ENCODE assay signal across 1 cellular context in the genomic region with DNA sequence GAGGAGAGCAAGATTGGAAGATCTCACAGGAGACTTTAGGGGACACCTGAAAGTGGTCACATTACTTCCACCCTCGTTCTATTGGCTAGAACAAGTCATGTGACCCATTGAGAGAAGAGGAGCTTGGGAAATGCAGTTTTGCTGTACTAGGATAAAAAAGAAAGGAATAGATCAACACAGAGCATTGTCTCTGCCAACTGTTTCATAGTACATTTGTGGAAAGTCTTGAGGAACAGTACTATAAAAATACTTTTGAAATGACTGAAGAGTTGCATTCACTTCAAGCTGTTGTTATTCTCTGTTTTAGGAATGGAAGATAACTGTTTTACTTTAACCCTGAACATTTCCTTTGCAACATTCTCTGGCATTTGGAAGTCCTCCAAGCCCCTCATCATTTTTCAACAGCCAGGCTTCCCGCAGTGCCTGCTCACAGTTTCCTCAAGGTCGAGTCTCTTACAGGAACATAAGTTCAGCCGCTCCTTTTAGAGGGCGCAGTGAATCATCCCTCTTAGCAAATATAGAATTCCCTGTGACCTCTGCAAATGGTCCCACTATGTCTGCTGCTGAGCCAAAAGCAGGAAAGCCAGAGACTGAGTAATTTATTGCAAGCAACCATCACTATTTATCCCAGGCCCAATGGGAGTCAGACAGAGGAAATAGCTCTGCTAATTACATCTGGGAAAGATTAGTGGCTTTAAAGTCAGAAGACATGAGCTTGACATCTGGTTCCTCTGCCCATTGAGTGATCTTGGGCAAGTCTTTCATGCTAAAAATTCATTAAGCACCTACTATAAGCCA.
TF ChIP-seq lines count a peak whose summit lies in the region.

No MANE protein-coding gene starts in this region.

TF ChIP-seq in K562, 482 proteins besides CTCF, POLR2A, EP300 and RAD21 (continued from another document and continues in another):
- TF ChIP-seq, protein P1, sequence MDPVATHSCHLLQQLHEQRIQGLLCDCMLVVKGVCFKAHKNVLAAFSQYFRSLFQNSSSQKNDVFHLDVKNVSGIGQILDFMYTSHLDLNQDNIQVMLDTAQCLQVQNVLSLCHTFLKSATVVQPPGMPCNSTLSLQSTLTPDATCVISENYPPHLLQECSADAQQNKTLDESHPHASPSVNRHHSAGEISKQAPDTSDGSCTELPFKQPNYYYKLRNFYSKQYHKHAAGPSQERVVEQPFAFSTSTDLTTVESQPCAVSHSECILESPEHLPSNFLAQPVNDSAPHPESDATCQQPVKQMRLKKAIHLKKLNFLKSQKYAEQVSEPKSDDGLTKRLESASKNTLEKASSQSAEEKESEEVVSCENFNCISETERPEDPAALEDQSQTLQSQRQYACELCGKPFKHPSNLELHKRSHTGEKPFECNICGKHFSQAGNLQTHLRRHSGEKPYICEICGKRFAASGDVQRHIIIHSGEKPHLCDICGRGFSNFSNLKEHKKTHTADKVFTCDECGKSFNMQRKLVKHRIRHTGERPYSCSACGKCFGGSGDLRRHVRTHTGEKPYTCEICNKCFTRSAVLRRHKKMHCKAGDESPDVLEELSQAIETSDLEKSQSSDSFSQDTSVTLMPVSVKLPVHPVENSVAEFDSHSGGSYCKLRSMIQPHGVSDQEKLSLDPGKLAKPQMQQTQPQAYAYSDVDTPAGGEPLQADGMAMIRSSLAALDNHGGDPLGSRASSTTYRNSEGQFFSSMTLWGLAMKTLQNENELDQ (CRISPR knock-in tag; IDR thresholded peaks at IDR 0.05; ENCODE audit: borderline replicate concordance), result no peak
- TF ChIP-seq, protein P2, sequence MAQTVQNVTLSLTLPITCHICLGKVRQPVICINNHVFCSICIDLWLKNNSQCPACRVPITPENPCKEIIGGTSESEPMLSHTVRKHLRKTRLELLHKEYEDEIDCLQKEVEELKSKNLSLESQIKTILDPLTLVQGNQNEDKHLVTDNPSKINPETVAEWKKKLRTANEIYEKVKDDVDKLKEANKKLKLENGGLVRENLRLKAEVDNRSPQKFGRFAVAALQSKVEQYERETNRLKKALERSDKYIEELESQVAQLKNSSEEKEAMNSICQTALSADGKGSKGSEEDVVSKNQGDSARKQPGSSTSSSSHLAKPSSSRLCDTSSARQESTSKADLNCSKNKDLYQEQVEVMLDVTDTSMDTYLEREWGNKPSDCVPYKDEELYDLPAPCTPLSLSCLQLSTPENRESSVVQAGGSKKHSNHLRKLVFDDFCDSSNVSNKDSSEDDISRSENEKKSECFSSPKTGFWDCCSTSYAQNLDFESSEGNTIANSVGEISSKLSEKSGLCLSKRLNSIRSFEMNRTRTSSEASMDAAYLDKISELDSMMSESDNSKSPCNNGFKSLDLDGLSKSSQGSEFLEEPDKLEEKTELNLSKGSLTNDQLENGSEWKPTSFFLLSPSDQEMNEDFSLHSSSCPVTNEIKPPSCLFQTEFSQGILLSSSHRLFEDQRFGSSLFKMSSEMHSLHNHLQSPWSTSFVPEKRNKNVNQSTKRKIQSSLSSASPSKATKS (CRISPR knock-in tag; IDR thresholded peaks at IDR 0.05), result no peak
- TF ChIP-seq RFX7 (CRISPR knock-in tag; IDR thresholded peaks at IDR 0.05), result no peak
- peak; percentile 98 for TF ChIP-seq NFYB (IDR thresholded peaks at IDR 0.05; ENCODE audit: extremely low read depth, insufficient read length)
- no peak for TF ChIP-seq ZNF431 (CRISPR knock-in tag; IDR thresholded peaks at IDR 0.05)
- TF ChIP-seq, protein P3, sequence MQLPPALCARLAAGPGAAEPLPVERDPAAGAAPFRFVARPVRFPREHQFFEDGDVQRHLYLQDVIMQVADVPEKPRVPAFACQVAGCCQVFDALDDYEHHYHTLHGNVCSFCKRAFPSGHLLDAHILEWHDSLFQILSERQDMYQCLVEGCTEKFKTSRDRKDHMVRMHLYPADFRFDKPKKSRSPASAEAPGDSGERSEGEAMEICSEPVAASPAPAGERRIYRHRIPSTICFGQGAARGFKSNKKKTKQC (CRISPR knock-in tag; IDR thresholded peaks at IDR 0.05), result no peak
- TF ChIP-seq PPARD (CRISPR knock-in tag; IDR thresholded peaks at IDR 0.05), result no peak
- no peak for TF ChIP-seq RBM39 (optimal IDR thresholded peaks at IDR 0.05; ENCODE audit: low read depth, low read length)
- TF ChIP-seq, protein P4, sequence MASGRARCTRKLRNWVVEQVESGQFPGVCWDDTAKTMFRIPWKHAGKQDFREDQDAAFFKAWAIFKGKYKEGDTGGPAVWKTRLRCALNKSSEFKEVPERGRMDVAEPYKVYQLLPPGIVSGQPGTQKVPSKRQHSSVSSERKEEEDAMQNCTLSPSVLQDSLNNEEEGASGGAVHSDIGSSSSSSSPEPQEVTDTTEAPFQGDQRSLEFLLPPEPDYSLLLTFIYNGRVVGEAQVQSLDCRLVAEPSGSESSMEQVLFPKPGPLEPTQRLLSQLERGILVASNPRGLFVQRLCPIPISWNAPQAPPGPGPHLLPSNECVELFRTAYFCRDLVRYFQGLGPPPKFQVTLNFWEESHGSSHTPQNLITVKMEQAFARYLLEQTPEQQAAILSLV (tag; IDR thresholded peaks at IDR 0.05), result no peak
- TF ChIP-seq RBM17 (IDR thresholded peaks at IDR 0.05; ENCODE audit: borderline replicate concordance, low read depth, low read length), result no peak
- TF ChIP-seq, protein P5, sequence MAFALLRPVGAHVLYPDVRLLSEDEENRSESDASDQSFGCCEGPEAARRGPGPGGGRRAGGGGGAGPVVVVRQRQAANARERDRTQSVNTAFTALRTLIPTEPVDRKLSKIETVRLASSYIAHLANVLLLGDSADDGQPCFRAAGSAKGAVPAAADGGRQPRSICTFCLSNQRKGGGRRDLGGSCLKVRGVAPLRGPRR (CRISPR knock-in tag; IDR thresholded peaks at IDR 0.05), result no peak
- TF ChIP-seq TOE1 (IDR thresholded peaks at IDR 0.05; ENCODE audit: borderline replicate concordance), result peak; percentile 94
- no peak for TF ChIP-seq TOE1 (CRISPR knock-in tag; IDR thresholded peaks at IDR 0.05; ENCODE audit: borderline replicate concordance, low read depth)
- TF ChIP-seq FOS (IDR thresholded peaks at IDR 0.05; ENCODE audit: extremely low read depth, insufficient read length), result peak; percentile 33
- no peak for TF ChIP-seq CREB1 (IDR thresholded peaks at IDR 0.05)
- no peak for TF ChIP-seq CREB1 (CRISPR knock-in tag; IDR thresholded peaks at IDR 0.05)
- TF ChIP-seq NR2C1 (IDR thresholded peaks at IDR 0.05), result no peak
- TF ChIP-seq NR2C1 (tag; IDR thresholded peaks at IDR 0.05), result no peak
- no peak for TF ChIP-seq PTRF (tag; IDR thresholded peaks at IDR 0.05)
- no peak for TF ChIP-seq NCOA2 (IDR thresholded peaks at IDR 0.05; ENCODE audit: partially characterized antibody in 2 of 2)
- no peak for TF ChIP-seq TEAD4 (IDR thresholded peaks at IDR 0.05; ENCODE audit: low read length)
- no peak for TF ChIP-seq TEAD4 (CRISPR knock-in tag; IDR thresholded peaks at IDR 0.05; ENCODE audit: borderline replicate concordance)
- no peak for TF ChIP-seq NELFE (IDR thresholded peaks at IDR 0.05; ENCODE audit: insufficient read depth, insufficient read length)
- no peak for TF ChIP-seq ETV1 (tag; conservative IDR thresholded peaks at IDR 0.05; ENCODE audit: low read depth)
- TF ChIP-seq, protein P6, sequence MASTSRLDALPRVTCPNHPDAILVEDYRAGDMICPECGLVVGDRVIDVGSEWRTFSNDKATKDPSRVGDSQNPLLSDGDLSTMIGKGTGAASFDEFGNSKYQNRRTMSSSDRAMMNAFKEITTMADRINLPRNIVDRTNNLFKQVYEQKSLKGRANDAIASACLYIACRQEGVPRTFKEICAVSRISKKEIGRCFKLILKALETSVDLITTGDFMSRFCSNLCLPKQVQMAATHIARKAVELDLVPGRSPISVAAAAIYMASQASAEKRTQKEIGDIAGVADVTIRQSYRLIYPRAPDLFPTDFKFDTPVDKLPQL (IDR thresholded peaks at IDR 0.05; ENCODE audit: extremely low read depth, insufficient read length), result no peak
- TF ChIP-seq CSDE1 (IDR thresholded peaks at IDR 0.05), result no peak
- TF ChIP-seq HDAC3 (IDR thresholded peaks at IDR 0.05; ENCODE audit: borderline replicate concordance, partially characterized antibody), result no peak
- TF ChIP-seq, protein P7, sequence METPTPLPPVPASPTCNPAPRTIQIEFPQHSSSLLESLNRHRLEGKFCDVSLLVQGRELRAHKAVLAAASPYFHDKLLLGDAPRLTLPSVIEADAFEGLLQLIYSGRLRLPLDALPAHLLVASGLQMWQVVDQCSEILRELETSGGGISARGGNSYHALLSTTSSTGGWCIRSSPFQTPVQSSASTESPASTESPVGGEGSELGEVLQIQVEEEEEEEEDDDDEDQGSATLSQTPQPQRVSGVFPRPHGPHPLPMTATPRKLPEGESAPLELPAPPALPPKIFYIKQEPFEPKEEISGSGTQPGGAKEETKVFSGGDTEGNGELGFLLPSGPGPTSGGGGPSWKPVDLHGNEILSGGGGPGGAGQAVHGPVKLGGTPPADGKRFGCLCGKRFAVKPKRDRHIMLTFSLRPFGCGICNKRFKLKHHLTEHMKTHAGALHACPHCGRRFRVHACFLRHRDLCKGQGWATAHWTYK (CRISPR knock-in tag; IDR thresholded peaks at IDR 0.05), result no peak
- TF ChIP-seq, protein P8, sequence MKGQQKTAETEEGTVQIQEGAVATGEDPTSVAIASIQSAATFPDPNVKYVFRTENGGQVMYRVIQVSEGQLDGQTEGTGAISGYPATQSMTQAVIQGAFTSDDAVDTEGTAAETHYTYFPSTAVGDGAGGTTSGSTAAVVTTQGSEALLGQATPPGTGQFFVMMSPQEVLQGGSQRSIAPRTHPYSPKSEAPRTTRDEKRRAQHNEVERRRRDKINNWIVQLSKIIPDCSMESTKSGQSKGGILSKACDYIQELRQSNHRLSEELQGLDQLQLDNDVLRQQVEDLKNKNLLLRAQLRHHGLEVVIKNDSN (CRISPR knock-in tag; IDR thresholded peaks at IDR 0.05), result peak; percentile 70
- TF ChIP-seq FOXM1 (IDR thresholded peaks at IDR 0.05; ENCODE audit: low read depth), result no peak
- TF ChIP-seq FOXM1 (CRISPR knock-in tag; IDR thresholded peaks at IDR 0.05; ENCODE audit: low read depth), result no peak
- peak; percentile 74 for TF ChIP-seq HCFC1 (IDR thresholded peaks at IDR 0.05; ENCODE audit: low read depth, low read length)
- TF ChIP-seq, protein P9, sequence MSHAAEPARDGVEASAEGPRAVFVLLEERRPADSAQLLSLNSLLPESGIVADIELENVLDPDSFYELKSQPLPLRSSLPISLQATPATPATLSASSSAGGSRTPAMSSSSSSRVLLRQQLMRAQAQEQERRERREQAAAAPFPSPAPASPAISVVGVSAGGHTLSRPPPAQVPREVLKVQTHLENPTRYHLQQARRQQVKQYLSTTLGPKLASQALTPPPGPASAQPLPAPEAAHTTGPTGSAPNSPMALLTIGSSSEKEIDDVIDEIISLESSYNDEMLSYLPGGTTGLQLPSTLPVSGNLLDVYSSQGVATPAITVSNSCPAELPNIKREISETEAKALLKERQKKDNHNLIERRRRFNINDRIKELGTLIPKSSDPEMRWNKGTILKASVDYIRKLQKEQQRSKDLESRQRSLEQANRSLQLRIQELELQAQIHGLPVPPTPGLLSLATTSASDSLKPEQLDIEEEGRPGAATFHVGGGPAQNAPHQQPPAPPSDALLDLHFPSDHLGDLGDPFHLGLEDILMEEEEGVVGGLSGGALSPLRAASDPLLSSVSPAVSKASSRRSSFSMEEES (CRISPR knock-in tag; IDR thresholded peaks at IDR 0.05), result peak; percentile 91
- TF ChIP-seq SAP30 (IDR thresholded peaks at IDR 0.05; ENCODE audit: borderline replicate concordance, insufficient read depth, low read depth, low read length, poor library complexity, severe bottlenecking), result no peak
- no peak for TF ChIP-seq ILK (tag; IDR thresholded peaks at IDR 0.05; ENCODE audit: borderline replicate concordance, low read depth)
- no peak for TF ChIP-seq PHB (CRISPR knock-in tag; IDR thresholded peaks at IDR 0.05)
- TF ChIP-seq, protein P10, sequence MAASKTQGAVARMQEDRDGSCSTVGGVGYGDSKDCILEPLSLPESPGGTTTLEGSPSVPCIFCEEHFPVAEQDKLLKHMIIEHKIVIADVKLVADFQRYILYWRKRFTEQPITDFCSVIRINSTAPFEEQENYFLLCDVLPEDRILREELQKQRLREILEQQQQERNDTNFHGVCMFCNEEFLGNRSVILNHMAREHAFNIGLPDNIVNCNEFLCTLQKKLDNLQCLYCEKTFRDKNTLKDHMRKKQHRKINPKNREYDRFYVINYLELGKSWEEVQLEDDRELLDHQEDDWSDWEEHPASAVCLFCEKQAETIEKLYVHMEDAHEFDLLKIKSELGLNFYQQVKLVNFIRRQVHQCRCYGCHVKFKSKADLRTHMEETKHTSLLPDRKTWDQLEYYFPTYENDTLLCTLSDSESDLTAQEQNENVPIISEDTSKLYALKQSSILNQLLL (CRISPR knock-in tag; IDR thresholded peaks at IDR 0.05; ENCODE audit: borderline replicate concordance), result no peak
- TF ChIP-seq BCOR (IDR thresholded peaks at IDR 0.05), result no peak
- no peak for TF ChIP-seq NFATC3 (IDR thresholded peaks at IDR 0.05)
- TF ChIP-seq, protein P11, sequence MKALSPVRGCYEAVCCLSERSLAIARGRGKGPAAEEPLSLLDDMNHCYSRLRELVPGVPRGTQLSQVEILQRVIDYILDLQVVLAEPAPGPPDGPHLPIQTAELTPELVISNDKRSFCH (CRISPR knock-in tag; IDR thresholded peaks at IDR 0.05), result no peak
- TF ChIP-seq, protein P11 (tag; IDR thresholded peaks at IDR 0.05), result no peak
- TF ChIP-seq, protein P12, sequence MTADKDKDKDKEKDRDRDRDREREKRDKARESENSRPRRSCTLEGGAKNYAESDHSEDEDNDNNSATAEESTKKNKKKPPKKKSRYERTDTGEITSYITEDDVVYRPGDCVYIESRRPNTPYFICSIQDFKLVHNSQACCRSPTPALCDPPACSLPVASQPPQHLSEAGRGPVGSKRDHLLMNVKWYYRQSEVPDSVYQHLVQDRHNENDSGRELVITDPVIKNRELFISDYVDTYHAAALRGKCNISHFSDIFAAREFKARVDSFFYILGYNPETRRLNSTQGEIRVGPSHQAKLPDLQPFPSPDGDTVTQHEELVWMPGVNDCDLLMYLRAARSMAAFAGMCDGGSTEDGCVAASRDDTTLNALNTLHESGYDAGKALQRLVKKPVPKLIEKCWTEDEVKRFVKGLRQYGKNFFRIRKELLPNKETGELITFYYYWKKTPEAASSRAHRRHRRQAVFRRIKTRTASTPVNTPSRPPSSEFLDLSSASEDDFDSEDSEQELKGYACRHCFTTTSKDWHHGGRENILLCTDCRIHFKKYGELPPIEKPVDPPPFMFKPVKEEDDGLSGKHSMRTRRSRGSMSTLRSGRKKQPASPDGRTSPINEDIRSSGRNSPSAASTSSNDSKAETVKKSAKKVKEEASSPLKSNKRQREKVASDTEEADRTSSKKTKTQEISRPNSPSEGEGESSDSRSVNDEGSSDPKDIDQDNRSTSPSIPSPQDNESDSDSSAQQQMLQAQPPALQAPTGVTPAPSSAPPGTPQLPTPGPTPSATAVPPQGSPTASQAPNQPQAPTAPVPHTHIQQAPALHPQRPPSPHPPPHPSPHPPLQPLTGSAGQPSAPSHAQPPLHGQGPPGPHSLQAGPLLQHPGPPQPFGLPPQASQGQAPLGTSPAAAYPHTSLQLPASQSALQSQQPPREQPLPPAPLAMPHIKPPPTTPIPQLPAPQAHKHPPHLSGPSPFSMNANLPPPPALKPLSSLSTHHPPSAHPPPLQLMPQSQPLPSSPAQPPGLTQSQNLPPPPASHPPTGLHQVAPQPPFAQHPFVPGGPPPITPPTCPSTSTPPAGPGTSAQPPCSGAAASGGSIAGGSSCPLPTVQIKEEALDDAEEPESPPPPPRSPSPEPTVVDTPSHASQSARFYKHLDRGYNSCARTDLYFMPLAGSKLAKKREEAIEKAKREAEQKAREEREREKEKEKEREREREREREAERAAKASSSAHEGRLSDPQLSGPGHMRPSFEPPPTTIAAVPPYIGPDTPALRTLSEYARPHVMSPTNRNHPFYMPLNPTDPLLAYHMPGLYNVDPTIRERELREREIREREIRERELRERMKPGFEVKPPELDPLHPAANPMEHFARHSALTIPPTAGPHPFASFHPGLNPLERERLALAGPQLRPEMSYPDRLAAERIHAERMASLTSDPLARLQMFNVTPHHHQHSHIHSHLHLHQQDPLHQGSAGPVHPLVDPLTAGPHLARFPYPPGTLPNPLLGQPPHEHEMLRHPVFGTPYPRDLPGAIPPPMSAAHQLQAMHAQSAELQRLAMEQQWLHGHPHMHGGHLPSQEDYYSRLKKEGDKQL (CRISPR knock-in tag; IDR thresholded peaks at IDR 0.05; ENCODE audit: borderline replicate concordance), result no peak
